ENCODE assay signal across 4 cellular contexts in genomic region chr5:179649304-179649703, GRCh38. TPM values are rescaled to one million over a fixed set of nuclear protein-coding genes. Genes with fewer than 3 reads are reported as not detected.
"Had no signal": no experiment of that assay in that cellular context is flagged by ENCODE, and none has a peak within 500 bp of the region (broad histone marks: within the 10 kb centered on the region; RNA-seq: fewer than 3 reads in every experiment).

No MANE protein-coding gene starts in this region.

RNA-seq across cellular contexts. Expression of gene CBY3, which starts 31.5 kb away (rescaled TPM):
- total RNA-seq: LHCN-M2, M059J, MCF 10A, NCI-H460 had no signal
